Comparison of ENCODE assay signal across 1 cellular context in the genomic region with DNA sequence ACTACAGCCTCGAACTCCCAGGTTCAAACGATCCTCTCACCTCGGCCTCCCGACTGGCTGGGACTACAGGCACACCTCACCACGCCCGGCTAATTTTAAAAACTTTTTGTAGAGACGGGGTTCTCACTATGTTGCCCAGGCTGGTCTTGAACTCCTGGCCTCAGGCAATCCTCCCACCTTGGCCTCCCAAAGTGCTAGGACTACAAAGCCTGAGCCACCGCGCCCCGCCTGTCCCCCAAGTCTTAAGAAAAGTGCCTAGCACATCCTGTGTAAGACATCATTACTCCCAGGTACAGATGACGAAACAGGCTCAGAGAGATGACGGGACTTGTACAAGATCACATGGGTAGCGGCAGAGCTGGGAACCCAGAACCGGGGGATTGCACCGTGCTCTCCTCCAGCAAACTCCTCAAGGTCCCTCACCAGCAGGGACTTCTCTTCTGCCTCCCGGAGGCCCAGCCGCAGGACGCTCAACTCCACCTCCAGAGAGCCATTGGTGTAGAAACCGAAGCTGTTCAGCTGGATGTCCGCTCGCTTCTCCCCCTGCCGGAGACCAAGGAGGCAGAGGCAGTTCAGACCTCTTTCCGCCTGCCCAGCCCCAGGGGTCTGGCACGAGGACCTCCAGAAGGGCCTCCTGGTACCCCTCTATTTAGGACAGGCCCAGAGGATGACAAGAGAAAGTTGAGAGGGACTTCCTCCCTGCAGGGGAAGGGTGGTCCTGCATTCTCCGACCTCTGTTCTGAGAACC.
A peak's percentile ranks its signal among the peaks of the same experiment; 100 is the strongest.
TF ChIP-seq lines count a peak whose summit lies in the region.

No MANE protein-coding gene starts in this region.

TF ChIP-seq in HepG2, 621 proteins besides CTCF, POLR2A, EP300 and RAD21 (continued from another document and continues in another):
- no peak for TF ChIP-seq CCAR2 (optimal IDR thresholded peaks at IDR 0.05; ENCODE audit: low read depth, low read length)
- TF ChIP-seq, protein P1, sequence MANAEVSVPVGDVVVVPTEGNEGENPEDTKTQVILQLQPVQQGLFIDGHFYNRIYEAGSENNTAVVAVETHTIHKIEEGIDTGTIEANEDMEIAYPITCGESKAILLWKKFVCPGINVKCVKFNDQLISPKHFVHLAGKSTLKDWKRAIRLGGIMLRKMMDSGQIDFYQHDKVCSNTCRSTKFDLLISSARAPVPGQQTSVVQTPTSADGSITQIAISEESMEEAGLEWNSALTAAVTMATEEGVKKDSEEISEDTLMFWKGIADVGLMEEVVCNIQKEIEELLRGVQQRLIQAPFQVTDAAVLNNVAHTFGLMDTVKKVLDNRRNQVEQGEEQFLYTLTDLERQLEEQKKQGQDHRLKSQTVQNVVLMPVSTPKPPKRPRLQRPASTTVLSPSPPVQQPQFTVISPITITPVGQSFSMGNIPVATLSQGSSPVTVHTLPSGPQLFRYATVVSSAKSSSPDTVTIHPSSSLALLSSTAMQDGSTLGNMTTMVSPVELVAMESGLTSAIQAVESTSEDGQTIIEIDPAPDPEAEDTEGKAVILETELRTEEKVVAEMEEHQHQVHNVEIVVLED (CRISPR knock-in tag; IDR thresholded peaks at IDR 0.05; ENCODE audit: borderline replicate concordance): no peak
- no peak for TF ChIP-seq ZNF674 (CRISPR knock-in tag; IDR thresholded peaks at IDR 0.05; ENCODE audit: low read depth)
- TF ChIP-seq SP2 (CRISPR knock-in tag; IDR thresholded peaks at IDR 0.05): no peak
- peak; percentile 64 for TF ChIP-seq GATAD2A (CRISPR knock-in tag; IDR thresholded peaks at IDR 0.05)
- no peak for TF ChIP-seq ZNF720 (CRISPR knock-in tag; IDR thresholded peaks at IDR 0.05)
- TF ChIP-seq HNRNPUL1 (IDR thresholded peaks at IDR 0.05; ENCODE audit: low read depth, low read length): no peak
- no peak for TF ChIP-seq ZNF672 (CRISPR knock-in tag; IDR thresholded peaks at IDR 0.05)
- no peak for TF ChIP-seq ZNF749 (CRISPR knock-in tag; IDR thresholded peaks at IDR 0.05; ENCODE audit: borderline replicate concordance)
- no peak for TF ChIP-seq DPF2 (CRISPR knock-in tag; IDR thresholded peaks at IDR 0.05; ENCODE audit: borderline replicate concordance, low read depth)
- no peak for TF ChIP-seq ZBTB1 (CRISPR knock-in tag; IDR thresholded peaks at IDR 0.05; ENCODE audit: borderline replicate concordance)
- TF ChIP-seq, protein P2, sequence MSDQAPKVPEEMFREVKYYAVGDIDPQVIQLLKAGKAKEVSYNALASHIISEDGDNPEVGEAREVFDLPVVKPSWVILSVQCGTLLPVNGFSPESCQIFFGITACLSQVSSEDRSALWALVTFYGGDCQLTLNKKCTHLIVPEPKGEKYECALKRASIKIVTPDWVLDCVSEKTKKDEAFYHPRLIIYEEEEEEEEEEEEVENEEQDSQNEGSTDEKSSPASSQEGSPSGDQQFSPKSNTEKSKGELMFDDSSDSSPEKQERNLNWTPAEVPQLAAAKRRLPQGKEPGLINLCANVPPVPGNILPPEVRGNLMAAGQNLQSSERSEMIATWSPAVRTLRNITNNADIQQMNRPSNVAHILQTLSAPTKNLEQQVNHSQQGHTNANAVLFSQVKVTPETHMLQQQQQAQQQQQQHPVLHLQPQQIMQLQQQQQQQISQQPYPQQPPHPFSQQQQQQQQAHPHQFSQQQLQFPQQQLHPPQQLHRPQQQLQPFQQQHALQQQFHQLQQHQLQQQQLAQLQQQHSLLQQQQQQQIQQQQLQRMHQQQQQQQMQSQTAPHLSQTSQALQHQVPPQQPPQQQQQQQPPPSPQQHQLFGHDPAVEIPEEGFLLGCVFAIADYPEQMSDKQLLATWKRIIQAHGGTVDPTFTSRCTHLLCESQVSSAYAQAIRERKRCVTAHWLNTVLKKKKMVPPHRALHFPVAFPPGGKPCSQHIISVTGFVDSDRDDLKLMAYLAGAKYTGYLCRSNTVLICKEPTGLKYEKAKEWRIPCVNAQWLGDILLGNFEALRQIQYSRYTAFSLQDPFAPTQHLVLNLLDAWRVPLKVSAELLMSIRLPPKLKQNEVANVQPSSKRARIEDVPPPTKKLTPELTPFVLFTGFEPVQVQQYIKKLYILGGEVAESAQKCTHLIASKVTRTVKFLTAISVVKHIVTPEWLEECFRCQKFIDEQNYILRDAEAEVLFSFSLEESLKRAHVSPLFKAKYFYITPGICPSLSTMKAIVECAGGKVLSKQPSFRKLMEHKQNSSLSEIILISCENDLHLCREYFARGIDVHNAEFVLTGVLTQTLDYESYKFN (CRISPR knock-in tag; conservative IDR thresholded peaks at IDR 0.05): no peak; the same call in 1 of the 2 replicates
- TF ChIP-seq ZC3H13 (CRISPR knock-in tag; IDR thresholded peaks at IDR 0.05): no peak
- TF ChIP-seq RXRA (CRISPR knock-in tag; IDR thresholded peaks at IDR 0.05): no peak
- TF ChIP-seq PCBP1 (IDR thresholded peaks at IDR 0.05; ENCODE audit: borderline replicate concordance, low read depth, low read length): no peak
- no peak for TF ChIP-seq KDM1A (CRISPR knock-in tag; IDR thresholded peaks at IDR 0.05)
- TF ChIP-seq, protein P3, sequence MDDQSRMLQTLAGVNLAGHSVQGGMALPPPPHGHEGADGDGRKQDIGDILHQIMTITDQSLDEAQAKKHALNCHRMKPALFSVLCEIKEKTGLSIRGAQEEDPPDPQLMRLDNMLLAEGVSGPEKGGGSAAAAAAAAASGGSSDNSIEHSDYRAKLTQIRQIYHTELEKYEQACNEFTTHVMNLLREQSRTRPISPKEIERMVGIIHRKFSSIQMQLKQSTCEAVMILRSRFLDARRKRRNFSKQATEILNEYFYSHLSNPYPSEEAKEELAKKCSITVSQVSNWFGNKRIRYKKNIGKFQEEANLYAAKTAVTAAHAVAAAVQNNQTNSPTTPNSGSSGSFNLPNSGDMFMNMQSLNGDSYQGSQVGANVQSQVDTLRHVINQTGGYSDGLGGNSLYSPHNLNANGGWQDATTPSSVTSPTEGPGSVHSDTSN (CRISPR knock-in tag; IDR thresholded peaks at IDR 0.05; ENCODE audit: borderline replicate concordance): no peak
- TF ChIP-seq ISL2 (CRISPR knock-in tag; IDR thresholded peaks at IDR 0.05): no peak
- TF ChIP-seq AGO1 (IDR thresholded peaks at IDR 0.05; ENCODE audit: low read depth, low read length, poor library complexity, severe bottlenecking): no peak
- TF ChIP-seq, protein P4, sequence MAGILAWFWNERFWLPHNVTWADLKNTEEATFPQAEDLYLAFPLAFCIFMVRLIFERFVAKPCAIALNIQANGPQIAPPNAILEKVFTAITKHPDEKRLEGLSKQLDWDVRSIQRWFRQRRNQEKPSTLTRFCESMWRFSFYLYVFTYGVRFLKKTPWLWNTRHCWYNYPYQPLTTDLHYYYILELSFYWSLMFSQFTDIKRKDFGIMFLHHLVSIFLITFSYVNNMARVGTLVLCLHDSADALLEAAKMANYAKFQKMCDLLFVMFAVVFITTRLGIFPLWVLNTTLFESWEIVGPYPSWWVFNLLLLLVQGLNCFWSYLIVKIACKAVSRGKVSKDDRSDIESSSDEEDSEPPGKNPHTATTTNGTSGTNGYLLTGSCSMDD (CRISPR knock-in tag; IDR thresholded peaks at IDR 0.05): no peak
- TF ChIP-seq, protein P5, sequence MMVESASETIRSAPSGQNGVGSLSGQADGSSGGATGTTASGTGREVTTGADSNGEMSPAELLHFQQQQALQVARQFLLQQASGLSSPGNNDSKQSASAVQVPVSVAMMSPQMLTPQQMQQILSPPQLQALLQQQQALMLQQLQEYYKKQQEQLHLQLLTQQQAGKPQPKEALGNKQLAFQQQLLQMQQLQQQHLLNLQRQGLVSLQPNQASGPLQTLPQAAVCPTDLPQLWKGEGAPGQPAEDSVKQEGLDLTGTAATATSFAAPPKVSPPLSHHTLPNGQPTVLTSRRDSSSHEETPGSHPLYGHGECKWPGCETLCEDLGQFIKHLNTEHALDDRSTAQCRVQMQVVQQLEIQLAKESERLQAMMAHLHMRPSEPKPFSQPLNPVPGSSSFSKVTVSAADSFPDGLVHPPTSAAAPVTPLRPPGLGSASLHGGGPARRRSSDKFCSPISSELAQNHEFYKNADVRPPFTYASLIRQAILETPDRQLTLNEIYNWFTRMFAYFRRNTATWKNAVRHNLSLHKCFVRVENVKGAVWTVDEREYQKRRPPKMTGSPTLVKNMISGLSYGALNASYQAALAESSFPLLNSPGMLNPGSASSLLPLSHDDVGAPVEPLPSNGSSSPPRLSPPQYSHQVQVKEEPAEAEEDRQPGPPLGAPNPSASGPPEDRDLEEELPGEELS (CRISPR knock-in tag; IDR thresholded peaks at IDR 0.05): no peak
- TF ChIP-seq, protein P6, sequence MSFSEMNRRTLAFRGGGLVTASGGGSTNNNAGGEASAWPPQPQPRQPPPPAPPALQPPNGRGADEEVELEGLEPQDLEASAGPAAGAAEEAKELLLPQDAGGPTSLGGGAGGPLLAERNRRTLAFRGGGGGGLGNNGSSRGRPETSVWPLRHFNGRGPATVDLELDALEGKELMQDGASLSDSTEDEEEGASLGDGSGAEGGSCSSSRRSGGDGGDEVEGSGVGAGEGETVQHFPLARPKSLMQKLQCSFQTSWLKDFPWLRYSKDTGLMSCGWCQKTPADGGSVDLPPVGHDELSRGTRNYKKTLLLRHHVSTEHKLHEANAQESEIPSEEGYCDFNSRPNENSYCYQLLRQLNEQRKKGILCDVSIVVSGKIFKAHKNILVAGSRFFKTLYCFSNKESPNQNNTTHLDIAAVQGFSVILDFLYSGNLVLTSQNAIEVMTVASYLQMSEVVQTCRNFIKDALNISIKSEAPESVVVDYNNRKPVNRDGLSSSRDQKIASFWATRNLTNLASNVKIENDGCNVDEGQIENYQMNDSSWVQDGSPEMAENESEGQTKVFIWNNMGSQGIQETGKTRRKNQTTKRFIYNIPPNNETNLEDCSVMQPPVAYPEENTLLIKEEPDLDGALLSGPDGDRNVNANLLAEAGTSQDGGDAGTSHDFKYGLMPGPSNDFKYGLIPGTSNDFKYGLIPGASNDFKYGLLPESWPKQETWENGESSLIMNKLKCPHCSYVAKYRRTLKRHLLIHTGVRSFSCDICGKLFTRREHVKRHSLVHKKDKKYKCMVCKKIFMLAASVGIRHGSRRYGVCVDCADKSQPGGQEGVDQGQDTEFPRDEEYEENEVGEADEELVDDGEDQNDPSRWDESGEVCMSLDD (CRISPR knock-in tag; IDR thresholded peaks at IDR 0.05; ENCODE audit: borderline replicate concordance): no peak; the same call in 1 of the 2 replicates
- TF ChIP-seq GABPA (IDR thresholded peaks at IDR 0.05; ENCODE audit: low read depth, low read length): no peak
- TF ChIP-seq GABPA (CRISPR knock-in tag; IDR thresholded peaks at IDR 0.05; ENCODE audit: low read depth): no peak
- TF ChIP-seq SRY (CRISPR knock-in tag; IDR thresholded peaks at IDR 0.05): no peak
- no peak for TF ChIP-seq ZNF724P (CRISPR knock-in tag; IDR thresholded peaks at IDR 0.05; ENCODE audit: borderline replicate concordance)
- no peak for TF ChIP-seq TOPORS (CRISPR knock-in tag; IDR thresholded peaks at IDR 0.05)
- TF ChIP-seq ZNF556 (CRISPR knock-in tag; IDR thresholded peaks at IDR 0.05; ENCODE audit: borderline replicate concordance): no peak
- no peak for TF ChIP-seq NFATC3 (CRISPR knock-in tag; IDR thresholded peaks at IDR 0.05)
- TF ChIP-seq ZNF577 (CRISPR knock-in tag; IDR thresholded peaks at IDR 0.05; ENCODE audit: borderline replicate concordance, low read depth): no peak
- peak; percentile 28; the same call in 1 of the 2 replicates for TF ChIP-seq ZKSCAN8 (CRISPR knock-in tag; IDR thresholded peaks at IDR 0.05; ENCODE audit: borderline replicate concordance)
- TF ChIP-seq KDM5B (CRISPR knock-in tag; IDR thresholded peaks at IDR 0.05; ENCODE audit: borderline replicate concordance): no peak
- no peak for TF ChIP-seq SMYD3 (CRISPR knock-in tag; IDR thresholded peaks at IDR 0.05)
- no peak for TF ChIP-seq RFX1 (IDR thresholded peaks at IDR 0.05)
- no peak for TF ChIP-seq ZNF20 (CRISPR knock-in tag; IDR thresholded peaks at IDR 0.05)
- no peak for TF ChIP-seq JDP2 (CRISPR knock-in tag; IDR thresholded peaks at IDR 0.05; ENCODE audit: borderline replicate concordance)
- TF ChIP-seq, protein P7, sequence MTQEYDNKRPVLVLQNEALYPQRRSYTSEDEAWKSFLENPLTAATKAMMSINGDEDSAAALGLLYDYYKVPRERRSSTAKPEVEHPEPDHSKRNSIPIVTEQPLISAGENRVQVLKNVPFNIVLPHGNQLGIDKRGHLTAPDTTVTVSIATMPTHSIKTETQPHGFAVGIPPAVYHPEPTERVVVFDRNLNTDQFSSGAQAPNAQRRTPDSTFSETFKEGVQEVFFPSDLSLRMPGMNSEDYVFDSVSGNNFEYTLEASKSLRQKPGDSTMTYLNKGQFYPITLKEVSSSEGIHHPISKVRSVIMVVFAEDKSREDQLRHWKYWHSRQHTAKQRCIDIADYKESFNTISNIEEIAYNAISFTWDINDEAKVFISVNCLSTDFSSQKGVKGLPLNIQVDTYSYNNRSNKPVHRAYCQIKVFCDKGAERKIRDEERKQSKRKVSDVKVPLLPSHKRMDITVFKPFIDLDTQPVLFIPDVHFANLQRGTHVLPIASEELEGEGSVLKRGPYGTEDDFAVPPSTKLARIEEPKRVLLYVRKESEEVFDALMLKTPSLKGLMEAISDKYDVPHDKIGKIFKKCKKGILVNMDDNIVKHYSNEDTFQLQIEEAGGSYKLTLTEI (CRISPR knock-in tag; conservative IDR thresholded peaks at IDR 0.05): no peak
- TF ChIP-seq, protein P8, sequence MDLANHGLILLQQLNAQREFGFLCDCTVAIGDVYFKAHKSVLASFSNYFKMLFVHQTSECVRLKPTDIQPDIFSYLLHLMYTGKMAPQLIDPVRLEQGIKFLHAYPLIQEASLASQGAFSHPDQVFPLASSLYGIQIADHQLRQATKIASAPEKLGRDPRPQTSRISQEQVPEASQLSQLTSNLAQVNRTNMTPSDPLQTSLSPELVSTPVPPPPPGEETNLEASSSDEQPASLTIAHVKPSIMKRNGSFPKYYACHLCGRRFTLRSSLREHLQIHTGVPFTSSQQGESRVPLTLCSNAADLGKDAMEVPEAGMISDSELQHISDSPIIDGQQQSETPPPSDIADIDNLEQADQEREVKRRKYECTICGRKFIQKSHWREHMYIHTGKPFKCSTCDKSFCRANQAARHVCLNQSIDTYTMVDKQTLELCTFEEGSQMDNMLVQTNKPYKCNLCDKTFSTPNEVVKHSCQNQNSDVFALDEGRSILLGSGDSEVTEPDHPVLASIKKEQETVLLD (CRISPR knock-in tag; IDR thresholded peaks at IDR 0.05; ENCODE audit: low read depth): no peak
- 0 out of 2 replicates have a peak, but pooled peaks have one; percentile 40 for TF ChIP-seq ZNF256 (CRISPR knock-in tag; conservative IDR thresholded peaks at IDR 0.05)
- no peak for TF ChIP-seq ZNF546 (CRISPR knock-in tag; conservative IDR thresholded peaks at IDR 0.05)
- peak; percentile 47 for TF ChIP-seq ZNF331 (CRISPR knock-in tag; IDR thresholded peaks at IDR 0.05)
- TF ChIP-seq ZNF775 (CRISPR knock-in tag; IDR thresholded peaks at IDR 0.05; ENCODE audit: borderline replicate concordance): no peak
- no peak for TF ChIP-seq MIER2 (CRISPR knock-in tag; IDR thresholded peaks at IDR 0.05)
- TF ChIP-seq, protein P9, sequence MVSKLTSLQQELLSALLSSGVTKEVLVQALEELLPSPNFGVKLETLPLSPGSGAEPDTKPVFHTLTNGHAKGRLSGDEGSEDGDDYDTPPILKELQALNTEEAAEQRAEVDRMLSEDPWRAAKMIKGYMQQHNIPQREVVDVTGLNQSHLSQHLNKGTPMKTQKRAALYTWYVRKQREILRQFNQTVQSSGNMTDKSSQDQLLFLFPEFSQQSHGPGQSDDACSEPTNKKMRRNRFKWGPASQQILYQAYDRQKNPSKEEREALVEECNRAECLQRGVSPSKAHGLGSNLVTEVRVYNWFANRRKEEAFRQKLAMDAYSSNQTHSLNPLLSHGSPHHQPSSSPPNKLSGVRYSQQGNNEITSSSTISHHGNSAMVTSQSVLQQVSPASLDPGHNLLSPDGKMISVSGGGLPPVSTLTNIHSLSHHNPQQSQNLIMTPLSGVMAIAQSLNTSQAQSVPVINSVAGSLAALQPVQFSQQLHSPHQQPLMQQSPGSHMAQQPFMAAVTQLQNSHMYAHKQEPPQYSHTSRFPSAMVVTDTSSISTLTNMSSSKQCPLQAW (CRISPR knock-in tag; IDR thresholded peaks at IDR 0.05): no peak; the same call in 1 of the 2 replicates
